ENCODE assay signal across 33 cellular contexts in genomic region chr10:132808247-132808567, GRCh38. TPM values are rescaled to one million over a fixed set of nuclear protein-coding genes. Genes with fewer than 3 reads are reported as not detected.
"Had no signal": no experiment of that assay in that cellular context is flagged by ENCODE, and none has a peak within 500 bp of the region (broad histone marks: within the 10 kb centered on the region; RNA-seq: fewer than 3 reads in every experiment).

No MANE protein-coding gene starts in this region.

- H3K9me3 ChIP-seq: adrenal gland, body of pancreas, colonic mucosa, esophagus squamous epithelium, gastroesophageal sphincter had no signal

- ATAC-seq: activated CD4-positive, alpha-beta T cell treated with anti-CD3 and anti-CD28 coated beads for 36 hours; activated naive CD8-positive, alpha-beta T cell treated with anti-CD3 and anti-CD28 coated beads, Interleukin-2, amount 50 U/mL, for 24 hours; activated T-cell treated with anti-CD3 and anti-CD28 coated beads, Interleukin-2, amount 50 U/mL, for 72 hours; body of pancreas; gastroesophageal sphincter; T-helper 17 cell had no signal

- H3K27me3 ChIP-seq: adrenal gland, body of pancreas, colonic mucosa had no signal

- DNase-seq: activated CD4-positive, alpha-beta memory T cell treated with anti-CD3 and anti-CD28 coated beads, Interleukin-2, amount 10 ng/mL, durations not matched to agents 7 days and 5 days; activated CD4-positive, alpha-beta T cell treated with anti-CD3 and anti-CD28 coated beads for 36 hours; activated CD4-positive, alpha-beta T cell treated with anti-CD3 and anti-CD28 coated beads, Interleukin-2, amount 50 U/mL, for 4 hours; activated CD4-positive, CD25-positive, alpha-beta regulatory T cell; activated CD4-positive, CD25-positive, alpha-beta regulatory T cell treated with anti-CD3 and anti-CD28 coated beads, Interleukin-2, amount 50 U/mL, for 72 hours; activated CD8-positive, alpha-beta memory T cell treated with anti-CD3 and anti-CD28 coated beads, Interleukin-2, amount 50 U/mL, for 48 hours; activated gamma-delta T cell; activated naive CD4-positive, alpha-beta T cell treated with Interleukin-2 at 50 U/mL for 16 hours; activated naive CD8-positive, alpha-beta T cell treated with anti-CD3 and anti-CD28 coated beads for 36 hours; activated naive CD8-positive, alpha-beta T cell treated with anti-CD3 and anti-CD28 coated beads, Interleukin-2, amount 50 U/mL, for 24 hours; activated T-cell treated with anti-CD3 and anti-CD28 coated beads for 4 hours; activated T-cell treated with anti-CD3 and anti-CD28 coated beads, Interleukin-2, amount 50 U/mL, for 24 hours; activated T-cell treated with anti-CD3 and anti-CD28 coated beads, Interleukin-2, amount 50 U/mL, for 72 hours; amygdala; body of pancreas; central memory CD4-positive, alpha-beta T cell; cerebellar nuclear complex; colonic mucosa; effector CD8-positive, alpha-beta T cell; esophagus squamous epithelium; foreskin melanocyte; T-helper 17 cell; T1000 had no signal

- H3K36me3 ChIP-seq: adrenal gland, colonic mucosa, esophagus squamous epithelium, gastroesophageal sphincter had no signal

- H3K4me3 ChIP-seq: adrenal gland, body of pancreas, colonic mucosa, esophagus squamous epithelium, gastroesophageal sphincter had no signal

- H3K4me1 ChIP-seq: adrenal gland, body of pancreas, colonic mucosa, esophagus squamous epithelium, gastroesophageal sphincter had no signal

- H3K27ac ChIP-seq: adrenal gland, body of pancreas, colonic mucosa, epithelial cell of prostate, esophagus squamous epithelium, gastroesophageal sphincter had no signal

RNA-seq across cellular contexts. Expression of gene NKX6-2, which starts 22.3 kb away (rescaled TPM):
- total RNA-seq: activated CD4-positive, alpha-beta memory T cell treated with anti-CD3 and anti-CD28 coated beads, Interleukin-2, amount 10 ng/mL, durations not matched to agents 7 days and 5 days; activated CD4-positive, alpha-beta T cell treated with anti-CD3 and anti-CD28 coated beads for 36 hours; activated CD4-positive, alpha-beta T cell treated with anti-CD3 and anti-CD28 coated beads, Interleukin-2, amount 10 ng/mL, durations not matched to agents 24 days and 14 days; activated naive CD8-positive, alpha-beta T cell treated with anti-CD3 and anti-CD28 coated beads for 36 hours; activated T-cell treated with anti-CD3 and anti-CD28 coated beads, Interleukin-2, amount 50 U/mL, for 72 hours; adrenal gland; aorta; colonic mucosa; dermis microvascular lymphatic vessel endothelial cell; endothelial cell of umbilical vein; fibroblast of lung; fibroblast of villous mesenchyme; gastroesophageal sphincter; glomerular endothelial cell; T-helper 17 cell had no signal
- polyA plus RNA-seq: aorta, endothelial cell of umbilical vein, fibroblast of lung had no signal
